30 cellular contexts compared by ENCODE assay signal in genomic region chr1:83011270-83011669, GRCh38.
"Had no signal": no experiment of that assay in that cellular context is flagged by ENCODE, and none has a peak within 500 bp of the region (broad histone marks: within the 10 kb centered on the region; RNA-seq: fewer than 3 reads in every experiment).

No MANE protein-coding gene starts in this region.

- H3K27ac ChIP-seq: adrenal gland, ascending aorta, brain microvascular endothelial cell, esophagus squamous epithelium, heart left ventricle, parathyroid adenoma, right lobe of liver, skin epidermis, testis had no signal

- H3K27ac Mint-ChIP-seq: activated B cell treated with CpG ODN at 0.5 μM for 24 hours; activated CD4-positive, alpha-beta T cell treated with anti-CD3 and anti-CD28 coated beads for 36 hours; activated naive CD8-positive, alpha-beta T cell; activated T-helper 2 cell treated with anti-CD3 and anti-CD28 coated beads, Interferon-gamma antibody, Interleukin-2, Interleukin-4, amounts not matched to agents 10 μg/mL and 5 μg/mL and 100 μg/mL, durations not matched to agents 14 hours and 24 hours and 36 hours; memory B cell; nephron progenitor cell; stimulated activated naive B cell treated with anti-CD40 and anti-IgM and Interleukin-4, amounts not matched to agents 10 μg/mL and 1 μg/mL and 100 μg/mL, for 72 hours; T-helper 1 cell treated with Interleukin-12 subunit alpha and Interleukin-12 subunit beta and Interleukin-4 antibody, amounts not matched to agents 30 μg/mL and 1 μg/mL, for 36 hours had no signal

- H3K36me3 ChIP-seq: adrenal gland, ascending aorta, brain microvascular endothelial cell, esophagus squamous epithelium, heart left ventricle, right lobe of liver had no signal

- H3K4me3 ChIP-seq: adrenal gland, ascending aorta, esophagus squamous epithelium, heart left ventricle, mucosa of descending colon, right lobe of liver, skin epidermis, testis had no signal

- ATAC-seq: activated CD4-positive, alpha-beta T cell treated with anti-CD3 and anti-CD28 coated beads for 36 hours; activated T-cell treated with anti-CD3 and anti-CD28 coated beads, Interleukin-2, amount 50 U/mL, for 4 hours; heart left ventricle; left cardiac atrium; mucosa of descending colon; right lobe of liver; stimulated activated naive B cell treated with anti-CD40 and anti-IgM and Interleukin-4, amounts not matched to agents 10 μg/mL and 1 μg/mL and 100 μg/mL, for 72 hours had no signal

- DNase-seq: activated B cell treated with CpG ODN at 0.5 μM for 24 hours; activated CD4-positive, alpha-beta T cell treated with anti-CD3 and anti-CD28 coated beads for 36 hours; activated CD4-positive, alpha-beta T cell treated with anti-CD3 and anti-CD28 coated beads, Interleukin-2, amount 50 U/mL, for 48 hours; activated CD8-positive, alpha-beta memory T cell treated with anti-CD3 and anti-CD28 coated beads, Interleukin-2, amount 50 U/mL, for 48 hours; activated naive CD4-positive, alpha-beta T cell; activated T-cell treated with anti-CD3 and anti-CD28 coated beads, Interleukin-2, amount 50 U/mL, for 4 hours; adrenal gland; brain microvascular endothelial cell; central memory CD4-positive, alpha-beta T cell; dermis blood vessel endothelial cell; effector CD8-positive, alpha-beta T cell; esophagus squamous epithelium; heart left ventricle; left cardiac atrium; mucosa of descending colon; nephron progenitor cell; right lobe of liver; stimulated activated CD4-positive, alpha-beta T cell treated with anti-CD3 and anti-CD28 coated beads, Interleukin-15, amount 100 ng/mL, for 24 hours; stimulated activated CD4-positive, alpha-beta T cell treated with anti-CD3 and anti-CD28 coated beads, Interleukin-2, amount 100 ng/mL, for 48 hours; stimulated activated CD8-positive, alpha-beta memory T cell treated with anti-CD3 and anti-CD28 coated beads, Interleukin-4, amount 100 ng/mL, for 48 hours; stimulated activated naive B cell treated with anti-CD40 and anti-IgM and Interleukin-4, amounts not matched to agents 10 μg/mL and 1 μg/mL and 100 μg/mL, for 72 hours; T1000; testis had no signal

- H3K9me3 Mint-ChIP-seq: activated T-helper 2 cell treated with anti-CD3 and anti-CD28 coated beads, Interferon-gamma antibody, Interleukin-2, Interleukin-4, amounts not matched to agents 10 μg/mL and 5 μg/mL and 100 μg/mL, durations not matched to agents 14 hours and 24 hours and 36 hours; T-helper 1 cell treated with Interleukin-12 subunit alpha and Interleukin-12 subunit beta and Interleukin-4 antibody, amounts not matched to agents 30 μg/mL and 1 μg/mL, for 36 hours had no signal

- H3K4me3 Mint-ChIP-seq: activated B cell treated with CpG ODN at 0.5 μM for 24 hours; activated CD4-positive, alpha-beta T cell treated with anti-CD3 and anti-CD28 coated beads for 36 hours; activated naive CD8-positive, alpha-beta T cell; activated T-cell treated with anti-CD3 and anti-CD28 coated beads, Interleukin-2, amount 50 U/mL, for 4 hours; memory B cell; nephron progenitor cell; stimulated activated naive B cell treated with anti-CD40 and anti-IgM and Interleukin-4, amounts not matched to agents 10 μg/mL and 1 μg/mL and 100 μg/mL, for 72 hours; T-helper 1 cell treated with Interleukin-12 subunit alpha and Interleukin-12 subunit beta and Interleukin-4 antibody, amounts not matched to agents 30 μg/mL and 1 μg/mL, for 36 hours had no signal

- H3K9me3 ChIP-seq: adrenal gland, ascending aorta, esophagus squamous epithelium, heart left ventricle, mucosa of descending colon, right lobe of liver, testis had no signal

- H3K4me1 ChIP-seq: adrenal gland, ascending aorta, heart left ventricle, parathyroid adenoma, right lobe of liver, testis had no signal

- H3K36me3 Mint-ChIP-seq: activated naive CD8-positive, alpha-beta T cell; memory B cell; stimulated activated naive B cell treated with anti-CD40 and anti-IgM and Interleukin-4, amounts not matched to agents 10 μg/mL and 1 μg/mL and 100 μg/mL, for 72 hours had no signal

- H3K4me1 Mint-ChIP-seq: activated B cell treated with CpG ODN at 0.5 μM for 24 hours; activated CD4-positive, alpha-beta T cell treated with anti-CD3 and anti-CD28 coated beads for 36 hours; memory B cell; nephron progenitor cell; stimulated activated naive B cell treated with anti-CD40 and anti-IgM and Interleukin-4, amounts not matched to agents 10 μg/mL and 1 μg/mL and 100 μg/mL, for 72 hours had no signal

- H3K27me3 ChIP-seq: adrenal gland, ascending aorta, brain microvascular endothelial cell, esophagus squamous epithelium, heart left ventricle, right lobe of liver, testis had no signal

- H3K27me3 Mint-ChIP-seq: activated B cell treated with CpG ODN at 0.5 μM for 24 hours; memory B cell; stimulated activated naive B cell treated with anti-CD40 and anti-IgM and Interleukin-4, amounts not matched to agents 10 μg/mL and 1 μg/mL and 100 μg/mL, for 72 hours had no signal
